In genomic region chr15:40336129-40337122, GRCh38 we compare ENCODE assay signal across 1 cellular context.
TF ChIP-seq lines count a peak whose summit lies in the region.

No MANE protein-coding gene starts in this region.

TF ChIP-seq in K562, 482 proteins besides CTCF, POLR2A, EP300 and RAD21:
- TF ChIP-seq MCM2 (IDR thresholded peaks at IDR 0.05; ENCODE audit: low read depth), result no peak
- TF ChIP-seq ZBTB7A (IDR thresholded peaks at IDR 0.05; ENCODE audit: borderline replicate concordance, control insufficient read depth, low read depth, low read length), result 0 out of 2 replicates have a peak, but pooled peaks have one; percentile 26
- peak; percentile 16; the same call in 1 of the 2 replicates for TF ChIP-seq ZFX (CRISPR knock-in tag; IDR thresholded peaks at IDR 0.05)
- 0 out of 2 replicates have a peak, but pooled peaks have one; percentile 29 for TF ChIP-seq ZNF175 (CRISPR knock-in tag; IDR thresholded peaks at IDR 0.05; ENCODE audit: low read depth)
- 0 out of 2 replicates have a peak, but pooled peaks have one; percentile 13 for TF ChIP-seq L3MBTL2 (IDR thresholded peaks at IDR 0.05)
- no peak for TF ChIP-seq MXI1 (IDR thresholded peaks at IDR 0.05; ENCODE audit: low read depth, low read length)
- TF ChIP-seq PKNOX1 (IDR thresholded peaks at IDR 0.05), result peak; percentile 57
- TF ChIP-seq TGIF2 (CRISPR knock-in tag; IDR thresholded peaks at IDR 0.05), result no peak
- no peak for TF ChIP-seq MED1 (CRISPR knock-in tag; IDR thresholded peaks at IDR 0.05; ENCODE audit: borderline replicate concordance)
